Comparison of ENCODE assay signal across 8 cellular contexts in the genomic region with DNA sequence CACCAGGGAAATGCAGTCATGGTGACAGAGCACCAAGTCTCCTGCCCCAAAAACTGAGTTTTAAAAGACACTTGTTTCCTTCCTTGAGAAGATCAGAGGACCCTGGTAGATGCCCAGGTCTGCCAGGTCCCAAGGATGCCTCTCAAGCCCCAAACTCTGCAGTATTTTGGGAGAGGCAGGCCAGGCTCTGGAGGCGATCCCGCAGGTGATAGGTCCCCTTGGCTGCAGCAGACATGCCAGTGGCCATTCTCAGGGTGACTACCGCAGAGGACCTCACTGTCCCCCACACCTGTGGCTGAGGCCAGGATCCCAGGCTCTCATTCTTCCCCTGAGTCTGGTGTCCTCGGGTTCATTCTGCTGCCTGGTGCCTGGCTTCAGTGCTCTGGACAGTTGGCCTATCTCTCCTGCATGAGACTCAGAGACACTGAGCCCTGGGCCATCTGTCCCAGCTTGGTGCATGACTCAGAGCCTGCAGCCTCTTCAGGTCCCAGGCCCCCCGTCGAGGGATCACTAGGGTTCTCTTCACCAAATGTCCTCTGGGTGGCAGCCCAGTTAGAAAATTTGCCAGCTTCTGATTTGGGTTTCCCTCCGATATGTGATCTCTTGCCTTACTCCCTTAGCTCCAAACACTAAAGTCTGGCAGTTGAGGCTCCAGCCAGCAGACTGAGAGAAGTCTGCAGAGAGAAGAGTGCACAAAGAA. TPM values are rescaled to one million over a fixed set of nuclear protein-coding genes. Genes with fewer than 3 reads are reported as not detected.
DNase-seq lines count a peak whose midpoint lies in the region; ATAC-seq and TF ChIP-seq lines count a peak whose summit lies in the region.

No MANE protein-coding gene starts in this region.

- TF ChIP-seq CTCF in AG09319 (IDR thresholded peaks at IDR 0.05; ENCODE audit: low read depth, low read length), result peak; percentile 33
- peak; percentile 25 for TF ChIP-seq CTCF in HL-60 (IDR thresholded peaks at IDR 0.05; ENCODE audit: insufficient read depth, low read length)

- H3K27ac ChIP-seq in HL-60 (replicated peaks), result no peak overlapping the region
- H3K27ac ChIP-seq in right cardiac atrium (ENCODE audit: low read length), result no peak overlapping the region

- H3K4me1 ChIP-seq in right cardiac atrium (ENCODE audit: control insufficient read depth, insufficient read depth, low read length), result no peaks in the 10 kb centered on the region

- H3K27me3 ChIP-seq in HL-60 (ENCODE audit: insufficient read depth, poor library complexity, severe bottlenecking), result no peaks in the 10 kb centered on the region
- H3K27me3 ChIP-seq in right cardiac atrium (ENCODE audit: control insufficient read depth, insufficient read depth), result no peaks in the 10 kb centered on the region

- H3K9me3 ChIP-seq in right cardiac atrium (ENCODE audit: control insufficient read depth, low read length), result no peaks in the 10 kb centered on the region

- peak; percentile 50 for ATAC-seq in SK-N-SH treated with all-trans-retinoic acid at 6 μM for 48 hours
- peak in 1 of 2 donors; percentile 38 for ATAC-seq in right cardiac atrium

- WGBS in right cardiac atrium, result 58% methylated on average over 7 of the region's 7 CpGs

- intact Hi-C loops in right cardiac atrium (cut with DNase I), result no loop called here

- DNase-seq in AG09319 (ENCODE audit: extremely low read depth, low read depth), result no peak
- DNase-seq in HL-60 (ENCODE audit: low read depth in 1 of 2, low spot score in 1 of 2), result peak in 1 of 2 experiments; percentile 37
- peak in 2 of 3 donors; percentile 33 to 50 for DNase-seq in right cardiac atrium
- DNase-seq in NCI-H345 treated with DMSO at 0.1 percent for 48 hours (lab: John Stamatoyannopoulos, UW; ENCODE audit: unreplicated experiment), result no peak
- no peak for DNase-seq in HPDE6-E6E7 (ENCODE audit: extremely low spot score)
- no peak for DNase-seq in activated CD8-positive, alpha-beta memory T cell treated with anti-CD3 and anti-CD28 coated beads, Interleukin-2, amount 50 U/mL, for 48 hours
- DNase-seq in kidney glomerular epithelial cell (lab: John Stamatoyannopoulos, UW), result no peak

- no peak overlapping the region for H3K4me3 ChIP-seq in HL-60 (replicated peaks; ENCODE audit: insufficient read depth, low read length)
- H3K4me3 ChIP-seq in right cardiac atrium (ENCODE audit: low read length), result no peak overlapping the region

TF ChIP-seq in SK-N-SH treated with all-trans-retinoic acid at 6 μM for 48 hours, 23 proteins besides CTCF, POLR2A, EP300 and RAD21:
- TF ChIP-seq CSDC2 (CRISPR knock-in tag; IDR thresholded peaks at IDR 0.05), result no peak
- TF ChIP-seq TCF4 (CRISPR knock-in tag; IDR thresholded peaks at IDR 0.05; ENCODE audit: borderline replicate concordance), result no peak
- TF ChIP-seq ZC3H10 (CRISPR knock-in tag; IDR thresholded peaks at IDR 0.05), result no peak
- TF ChIP-seq, protein P1, sequence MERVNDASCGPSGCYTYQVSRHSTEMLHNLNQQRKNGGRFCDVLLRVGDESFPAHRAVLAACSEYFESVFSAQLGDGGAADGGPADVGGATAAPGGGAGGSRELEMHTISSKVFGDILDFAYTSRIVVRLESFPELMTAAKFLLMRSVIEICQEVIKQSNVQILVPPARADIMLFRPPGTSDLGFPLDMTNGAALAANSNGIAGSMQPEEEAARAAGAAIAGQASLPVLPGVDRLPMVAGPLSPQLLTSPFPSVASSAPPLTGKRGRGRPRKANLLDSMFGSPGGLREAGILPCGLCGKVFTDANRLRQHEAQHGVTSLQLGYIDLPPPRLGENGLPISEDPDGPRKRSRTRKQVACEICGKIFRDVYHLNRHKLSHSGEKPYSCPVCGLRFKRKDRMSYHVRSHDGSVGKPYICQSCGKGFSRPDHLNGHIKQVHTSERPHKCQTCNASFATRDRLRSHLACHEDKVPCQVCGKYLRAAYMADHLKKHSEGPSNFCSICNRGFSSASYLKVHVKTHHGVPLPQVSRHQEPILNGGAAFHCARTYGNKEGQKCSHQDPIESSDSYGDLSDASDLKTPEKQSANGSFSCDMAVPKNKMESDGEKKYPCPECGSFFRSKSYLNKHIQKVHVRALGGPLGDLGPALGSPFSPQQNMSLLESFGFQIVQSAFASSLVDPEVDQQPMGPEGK (CRISPR knock-in tag; IDR thresholded peaks at IDR 0.05; ENCODE audit: borderline replicate concordance), result no peak
- TF ChIP-seq ZFP30 (CRISPR knock-in tag; IDR thresholded peaks at IDR 0.05), result no peak
- no peak for TF ChIP-seq SNAI2 (CRISPR knock-in tag; IDR thresholded peaks at IDR 0.05)
- no peak for TF ChIP-seq ESRRG (CRISPR knock-in tag; IDR thresholded peaks at IDR 0.05)
- no peak for TF ChIP-seq BACH2 (CRISPR knock-in tag; IDR thresholded peaks at IDR 0.05; ENCODE audit: borderline replicate concordance)
- TF ChIP-seq, protein P2, sequence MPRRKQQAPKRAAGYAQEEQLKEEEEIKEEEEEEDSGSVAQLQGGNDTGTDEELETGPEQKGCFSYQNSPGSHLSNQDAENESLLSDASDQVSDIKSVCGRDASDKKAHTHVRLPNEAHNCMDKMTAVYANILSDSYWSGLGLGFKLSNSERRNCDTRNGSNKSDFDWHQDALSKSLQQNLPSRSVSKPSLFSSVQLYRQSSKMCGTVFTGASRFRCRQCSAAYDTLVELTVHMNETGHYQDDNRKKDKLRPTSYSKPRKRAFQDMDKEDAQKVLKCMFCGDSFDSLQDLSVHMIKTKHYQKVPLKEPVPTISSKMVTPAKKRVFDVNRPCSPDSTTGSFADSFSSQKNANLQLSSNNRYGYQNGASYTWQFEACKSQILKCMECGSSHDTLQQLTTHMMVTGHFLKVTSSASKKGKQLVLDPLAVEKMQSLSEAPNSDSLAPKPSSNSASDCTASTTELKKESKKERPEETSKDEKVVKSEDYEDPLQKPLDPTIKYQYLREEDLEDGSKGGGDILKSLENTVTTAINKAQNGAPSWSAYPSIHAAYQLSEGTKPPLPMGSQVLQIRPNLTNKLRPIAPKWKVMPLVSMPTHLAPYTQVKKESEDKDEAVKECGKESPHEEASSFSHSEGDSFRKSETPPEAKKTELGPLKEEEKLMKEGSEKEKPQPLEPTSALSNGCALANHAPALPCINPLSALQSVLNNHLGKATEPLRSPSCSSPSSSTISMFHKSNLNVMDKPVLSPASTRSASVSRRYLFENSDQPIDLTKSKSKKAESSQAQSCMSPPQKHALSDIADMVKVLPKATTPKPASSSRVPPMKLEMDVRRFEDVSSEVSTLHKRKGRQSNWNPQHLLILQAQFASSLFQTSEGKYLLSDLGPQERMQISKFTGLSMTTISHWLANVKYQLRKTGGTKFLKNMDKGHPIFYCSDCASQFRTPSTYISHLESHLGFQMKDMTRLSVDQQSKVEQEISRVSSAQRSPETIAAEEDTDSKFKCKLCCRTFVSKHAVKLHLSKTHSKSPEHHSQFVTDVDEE (CRISPR knock-in tag; IDR thresholded peaks at IDR 0.05), result no peak
- no peak for TF ChIP-seq OSR1 (CRISPR knock-in tag; IDR thresholded peaks at IDR 0.05)
- no peak for TF ChIP-seq RARB (CRISPR knock-in tag; IDR thresholded peaks at IDR 0.05)
- TF ChIP-seq TOX (CRISPR knock-in tag; IDR thresholded peaks at IDR 0.05; ENCODE audit: borderline replicate concordance), result no peak
- TF ChIP-seq, protein P3, sequence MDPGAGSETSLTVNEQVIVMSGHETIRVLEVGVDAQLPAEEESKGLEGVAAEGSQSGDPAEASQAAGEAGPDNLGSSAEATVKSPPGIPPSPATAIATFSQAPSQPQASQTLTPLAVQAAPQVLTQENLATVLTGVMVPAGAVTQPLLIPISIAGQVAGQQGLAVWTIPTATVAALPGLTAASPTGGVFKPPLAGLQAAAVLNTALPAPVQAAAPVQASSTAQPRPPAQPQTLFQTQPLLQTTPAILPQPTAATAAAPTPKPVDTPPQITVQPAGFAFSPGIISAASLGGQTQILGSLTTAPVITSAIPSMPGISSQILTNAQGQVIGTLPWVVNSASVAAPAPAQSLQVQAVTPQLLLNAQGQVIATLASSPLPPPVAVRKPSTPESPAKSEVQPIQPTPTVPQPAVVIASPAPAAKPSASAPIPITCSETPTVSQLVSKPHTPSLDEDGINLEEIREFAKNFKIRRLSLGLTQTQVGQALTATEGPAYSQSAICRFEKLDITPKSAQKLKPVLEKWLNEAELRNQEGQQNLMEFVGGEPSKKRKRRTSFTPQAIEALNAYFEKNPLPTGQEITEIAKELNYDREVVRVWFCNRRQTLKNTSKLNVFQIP (CRISPR knock-in tag; IDR thresholded peaks at IDR 0.05; ENCODE audit: borderline replicate concordance, low read depth), result no peak
- no peak for TF ChIP-seq ARNTL (CRISPR knock-in tag; IDR thresholded peaks at IDR 0.05; ENCODE audit: borderline replicate concordance, low read depth)
- TF ChIP-seq, protein P4, sequence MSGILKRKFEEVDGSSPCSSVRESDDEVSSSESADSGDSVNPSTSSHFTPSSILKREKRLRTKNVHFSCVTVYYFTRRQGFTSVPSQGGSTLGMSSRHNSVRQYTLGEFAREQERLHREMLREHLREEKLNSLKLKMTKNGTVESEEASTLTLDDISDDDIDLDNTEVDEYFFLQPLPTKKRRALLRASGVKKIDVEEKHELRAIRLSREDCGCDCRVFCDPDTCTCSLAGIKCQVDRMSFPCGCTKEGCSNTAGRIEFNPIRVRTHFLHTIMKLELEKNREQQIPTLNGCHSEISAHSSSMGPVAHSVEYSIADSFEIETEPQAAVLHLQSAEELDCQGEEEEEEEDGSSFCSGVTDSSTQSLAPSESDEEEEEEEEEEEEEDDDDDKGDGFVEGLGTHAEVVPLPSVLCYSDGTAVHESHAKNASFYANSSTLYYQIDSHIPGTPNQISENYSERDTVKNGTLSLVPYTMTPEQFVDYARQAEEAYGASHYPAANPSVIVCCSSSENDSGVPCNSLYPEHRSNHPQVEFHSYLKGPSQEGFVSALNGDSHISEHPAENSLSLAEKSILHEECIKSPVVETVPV (CRISPR knock-in tag; IDR thresholded peaks at IDR 0.05), result no peak
- no peak for TF ChIP-seq ZNF565 (CRISPR knock-in tag; conservative IDR thresholded peaks at IDR 0.05; ENCODE audit: low read depth)
- TF ChIP-seq PPARA (CRISPR knock-in tag; IDR thresholded peaks at IDR 0.05; ENCODE audit: borderline replicate concordance), result no peak
- TF ChIP-seq, protein P5, sequence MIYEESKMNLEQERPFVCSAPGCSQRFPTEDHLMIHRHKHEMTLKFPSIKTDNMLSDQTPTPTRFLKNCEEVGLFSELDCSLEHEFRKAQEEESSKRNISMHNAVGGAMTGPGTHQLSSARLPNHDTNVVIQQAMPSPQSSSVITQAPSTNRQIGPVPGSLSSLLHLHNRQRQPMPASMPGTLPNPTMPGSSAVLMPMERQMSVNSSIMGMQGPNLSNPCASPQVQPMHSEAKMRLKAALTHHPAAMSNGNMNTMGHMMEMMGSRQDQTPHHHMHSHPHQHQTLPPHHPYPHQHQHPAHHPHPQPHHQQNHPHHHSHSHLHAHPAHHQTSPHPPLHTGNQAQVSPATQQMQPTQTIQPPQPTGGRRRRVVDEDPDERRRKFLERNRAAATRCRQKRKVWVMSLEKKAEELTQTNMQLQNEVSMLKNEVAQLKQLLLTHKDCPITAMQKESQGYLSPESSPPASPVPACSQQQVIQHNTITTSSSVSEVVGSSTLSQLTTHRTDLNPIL (CRISPR knock-in tag; IDR thresholded peaks at IDR 0.05; ENCODE audit: low read depth), result no peak
- no peak for TF ChIP-seq ZNF8 (CRISPR knock-in tag; IDR thresholded peaks at IDR 0.05)
- TF ChIP-seq ZFP3 (CRISPR knock-in tag; IDR thresholded peaks at IDR 0.05), result no peak

RNA-seq across cellular contexts. Expression of a gene that starts 59.7 kb away (rescaled TPM):
- 10 to 100 TPM; 14.1 to 24.2 (median 17.3) TPM for total RNA-seq in right cardiac atrium
- polyA plus RNA-seq in right cardiac atrium, result 9.1 TPM

Comparison
In these comparisons a context has a peak if more than half of its experiments do, and no peak if none do; other contexts are left out.
1. DNase-seq: peak in right cardiac atrium (2 of 3); none in AG09319 (single experiment), NCI-H345 treated with DMSO at 0.1 percent for 48 hours (single experiment), HPDE6-E6E7 (single experiment), activated CD8-positive, alpha-beta memory T cell treated with anti-CD3 and anti-CD28 coated beads, Interleukin-2, amount 50 U/mL, for 48 hours (single experiment) and kidney glomerular epithelial cell (single experiment).